ENCODE assay signal across 22 cellular contexts in genomic region chr22:47777426-47777825, GRCh38.
"Had no signal": no experiment of that assay in that cellular context is flagged by ENCODE, and none has a peak within 500 bp of the region (broad histone marks: within the 10 kb centered on the region; RNA-seq: fewer than 3 reads in every experiment).

No MANE protein-coding gene starts in this region.

- H3K27ac ChIP-seq: ovary, parathyroid adenoma, psoas muscle, right lobe of liver, sigmoid colon, stomach, thoracic aorta, thyroid gland, tibial nerve, upper lobe of left lung, vagina had no signal

- H3K27me3 ChIP-seq: ovary, right lobe of liver, sigmoid colon, thyroid gland, tibial nerve, upper lobe of left lung, vagina had no signal

- H3K9ac ChIP-seq: parathyroid adenoma had no signal

- H3K4me3 ChIP-seq: ovary, psoas muscle, right lobe of liver, sigmoid colon, stomach, thoracic aorta, thyroid gland, tibial nerve, upper lobe of left lung, vagina had no signal

- H3K4me1 ChIP-seq: parathyroid adenoma, psoas muscle, right lobe of liver, sigmoid colon, stomach, thyroid gland, tibial nerve, upper lobe of left lung, vagina had no signal

- DNase-seq: nephron progenitor cell; occipital lobe; ovary; psoas muscle; right cardiac atrium; right lobe of liver; sigmoid colon; small intestine; stimulated activated CD4-positive, alpha-beta T cell treated with anti-CD3 and anti-CD28 coated beads, Interleukin-15, amount 100 ng/mL, for 24 hours; stimulated activated CD4-positive, alpha-beta T cell treated with anti-CD3 and anti-CD28 coated beads, Interleukin-2, amount 100 ng/mL, for 24 hours; stimulated activated CD4-positive, alpha-beta T cell treated with anti-CD3 and anti-CD28 coated beads, Interleukin-2, amount 100 ng/mL, for 48 hours; stimulated activated CD4-positive, alpha-beta T cell treated with anti-CD3 and anti-CD28 coated beads, Interleukin-4, amount 100 ng/mL, for 24 hours; stimulated activated naive B cell treated with anti-CD40 and anti-IgM and Interleukin-4, amounts not matched to agents 10 μg/mL and 1 μg/mL and 100 μg/mL, for 72 hours; stimulated activated naive CD4-positive, alpha-beta T cell treated with Interleukin-2 at 50 U/mL for 16 hours; stomach; thyroid gland; trophoblast cell; upper lobe of left lung had no signal

- H3K36me3 ChIP-seq: ovary, right lobe of liver, sigmoid colon, stomach, thoracic aorta, thyroid gland, tibial nerve, upper lobe of left lung, vagina had no signal

- H2AFZ ChIP-seq: parathyroid adenoma had no signal

- H3K9me3 ChIP-seq: ovary, psoas muscle, right lobe of liver, sigmoid colon, stomach, thoracic aorta, thyroid gland, tibial nerve, upper lobe of left lung, vagina had no signal
